Comparison of ENCODE assay signal across 34 cellular contexts in genomic region chr19:23779645-23780044, GRCh38.
"Had no signal": no experiment of that assay in that cellular context is flagged by ENCODE, and none has a peak within 500 bp of the region (broad histone marks: within the 10 kb centered on the region; RNA-seq: fewer than 3 reads in every experiment).

No MANE protein-coding gene starts in this region.

- DNase-seq: activated CD4-positive, alpha-beta T cell treated with anti-CD3 and anti-CD28 coated beads, Interleukin-2, amount 10 ng/mL, durations not matched to agents 24 days and 14 days; activated CD4-positive, alpha-beta T cell treated with anti-CD3 and anti-CD28 coated beads, Interleukin-2, amount 50 U/mL, for 4 hours; activated CD8-positive, alpha-beta T cell treated with anti-CD3 and anti-CD28 coated beads for 36 hours; activated gamma-delta T cell; activated naive CD4-positive, alpha-beta T cell treated with Interleukin-2 at 50 U/mL for 16 hours; activated naive CD8-positive, alpha-beta T cell treated with anti-CD3 and anti-CD28 coated beads, Interleukin-2, amount 10 ng/mL, durations not matched to agents 7 days and 5 days; activated T-cell treated with anti-CD3 and anti-CD28 coated beads for 4 hours; activated T-cell treated with anti-CD3 and anti-CD28 coated beads, Interleukin-2, amount 50 U/mL, for 4 hours; amygdala; Kasumi-1; KBM-7; MG63; NCI-H1048; NCI-H1105 treated with DMSO at 0.1 percent for 48 hours; NCI-H1436; NCI-H1694; NCI-H1930; NCI-H2081 treated with DMSO at 0.1 percent for 48 hours; NCI-H226; NCI-H446 treated with DMSO at 0.1 percent for 48 hours; NCI-H524; NCI-H69; NCI-H82; Peyer's patch; RPMI8226; SHP77 treated with DMSO at 0.1 percent for 48 hours; SK-N-SH had no signal

- H3K9me3 ChIP-seq: ascending aorta, MG63, Peyer's patch, SJSA1, SK-N-SH had no signal

- H3K27ac ChIP-seq: ascending aorta, cardiac muscle cell, Peyer's patch, SJSA1 had no signal

- H3K27me3 ChIP-seq: ascending aorta, cardiac muscle cell, MG63, Peyer's patch, SJSA1 had no signal

- H3K9me3 Mint-ChIP-seq: activated naive CD4-positive, alpha-beta T cell treated with anti-CD3 and anti-CD28 coated beads, Interleukin-2, amount 50 U/mL, for 24 hours had no signal

- H3K36me3 ChIP-seq: MG63, Peyer's patch had no signal

- H3K4me1 Mint-ChIP-seq: activated CD4-positive, alpha-beta T cell treated with anti-CD3 and anti-CD28 coated beads, Interleukin-2, amount 10 ng/mL, durations not matched to agents 24 days and 14 days had no signal

- H3K4me3 Mint-ChIP-seq: activated CD4-positive, alpha-beta T cell treated with anti-CD3 and anti-CD28 coated beads, Interleukin-2, amount 10 ng/mL, durations not matched to agents 24 days and 14 days; activated CD8-positive, alpha-beta T cell treated with anti-CD3 and anti-CD28 coated beads for 36 hours; activated naive CD4-positive, alpha-beta T cell treated with anti-CD3 and anti-CD28 coated beads, Interleukin-2, amount 50 U/mL, for 24 hours; activated naive CD8-positive, alpha-beta T cell treated with anti-CD3 and anti-CD28 coated beads, Interleukin-2, amount 10 ng/mL, durations not matched to agents 7 days and 5 days; activated T-cell treated with anti-CD3 and anti-CD28 coated beads, Interleukin-2, amount 50 U/mL, for 4 hours; T-helper 1 cell treated with Interleukin-12 subunit alpha and Interleukin-12 subunit beta and Interleukin-4 antibody, amounts not matched to agents 30 μg/mL and 1 μg/mL, for 36 hours; T-helper 2 cell treated with Interferon-gamma antibody and Interleukin-4, amounts not matched to agents 5 μg/mL and 100 μg/mL, for 36 hours had no signal

- H3K27me3 Mint-ChIP-seq: activated CD4-positive, alpha-beta T cell treated with anti-CD3 and anti-CD28 coated beads, Interleukin-2, amount 10 ng/mL, durations not matched to agents 24 days and 14 days; activated CD8-positive, alpha-beta T cell treated with anti-CD3 and anti-CD28 coated beads for 36 hours; activated naive CD4-positive, alpha-beta T cell treated with anti-CD3 and anti-CD28 coated beads, Interleukin-2, amount 50 U/mL, for 24 hours; activated naive CD8-positive, alpha-beta T cell treated with anti-CD3 and anti-CD28 coated beads, Interleukin-2, amount 10 ng/mL, durations not matched to agents 7 days and 5 days had no signal

- H3K4me3 ChIP-seq: ascending aorta, cardiac muscle cell, MG63, Peyer's patch, SJSA1 had no signal

- ATAC-seq: activated CD8-positive, alpha-beta T cell treated with anti-CD3 and anti-CD28 coated beads for 36 hours; activated T-cell treated with anti-CD3 and anti-CD28 coated beads, Interleukin-2, amount 50 U/mL, for 4 hours had no signal

- H3K27ac Mint-ChIP-seq: activated CD4-positive, alpha-beta T cell treated with anti-CD3 and anti-CD28 coated beads, Interleukin-2, amount 10 ng/mL, durations not matched to agents 24 days and 14 days; activated CD8-positive, alpha-beta T cell treated with anti-CD3 and anti-CD28 coated beads for 36 hours; activated naive CD4-positive, alpha-beta T cell treated with anti-CD3 and anti-CD28 coated beads, Interleukin-2, amount 50 U/mL, for 24 hours; activated naive CD8-positive, alpha-beta T cell treated with anti-CD3 and anti-CD28 coated beads, Interleukin-2, amount 10 ng/mL, durations not matched to agents 7 days and 5 days; activated T-helper 2 cell treated with anti-CD3 and anti-CD28 coated beads, Interferon-gamma antibody, Interleukin-2, Interleukin-4, amounts not matched to agents 10 μg/mL and 5 μg/mL and 100 μg/mL, durations not matched to agents 14 hours and 24 hours and 36 hours; T-helper 1 cell treated with Interleukin-12 subunit alpha and Interleukin-12 subunit beta and Interleukin-4 antibody, amounts not matched to agents 30 μg/mL and 1 μg/mL, for 36 hours; T-helper 2 cell treated with Interferon-gamma antibody and Interleukin-4, amounts not matched to agents 5 μg/mL and 100 μg/mL, for 36 hours had no signal

- H3K4me1 ChIP-seq: ascending aorta, Peyer's patch, SJSA1 had no signal
